Comparison of ENCODE assay signal across 9 cellular contexts in the genomic region with DNA sequence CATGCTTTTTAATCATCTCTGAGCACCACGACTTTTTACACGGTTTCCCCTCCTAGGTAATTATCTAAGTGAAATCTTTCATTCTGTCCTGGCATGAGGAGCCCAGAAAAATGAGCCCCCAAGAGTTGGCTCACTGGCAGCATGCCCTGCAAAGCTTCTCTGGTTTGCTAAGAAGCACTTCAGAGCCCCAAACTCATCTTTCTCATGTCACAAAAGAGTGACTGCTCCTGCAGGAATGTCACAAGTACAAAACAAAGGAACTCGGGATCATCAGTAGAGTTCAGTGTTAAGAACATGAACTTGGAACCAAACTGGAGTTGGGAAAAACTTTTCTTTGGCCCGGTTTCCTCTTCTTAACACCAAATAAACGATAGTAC.
DNase-seq lines count a peak whose midpoint lies in the region; ATAC-seq and TF ChIP-seq lines count a peak whose summit lies in the region.
"Had no signal": no experiment of that assay in that cellular context is flagged by ENCODE, and none has a peak within 500 bp of the region (broad histone marks: within the 10 kb centered on the region; RNA-seq: fewer than 3 reads in every experiment).

No MANE protein-coding gene starts in this region.

- no peaks in the 10 kb centered on the region for H3K9me3 ChIP-seq in muscle layer of duodenum (ENCODE audit: control insufficient read depth in 1 of 2, low read length in 2 of 2)

- H3K27me3 ChIP-seq in KMS-11 (ENCODE audit: insufficient read depth, low read depth): no peaks in the 10 kb centered on the region
- H3K27me3 ChIP-seq in muscle layer of duodenum (ENCODE audit: low read depth, low read length): no peaks in the 10 kb centered on the region

- H3K9ac ChIP-seq in KMS-11: peak overlapping the region; percentile 25; the same call in 1 of the 2 replicates

- TF ChIP-seq CTCF in AG04449 (IDR thresholded peaks at IDR 0.05; ENCODE audit: insufficient read depth, low read length, missing control alignments) (no peak), KMS-11 (conservative IDR thresholded peaks at IDR 0.05; ENCODE audit: low read depth, low read length) (no peak), choroid plexus epithelial cell (conservative IDR thresholded peaks at IDR 0.05; ENCODE audit: low read depth, low read length) (no peak)

- POLR2A ChIA-PET in AG04449 (lab: Yijun Ruan, JAX): no interaction called here

- H4K20me1 ChIP-seq in KMS-11 (ENCODE audit: insufficient read depth): no peaks in the 10 kb centered on the region

- H3K4me2 ChIP-seq in KMS-11: peak overlapping the region; percentile 86

- peak overlapping the region; percentile 63 for H3K4me3 ChIP-seq in AG04449 (ENCODE audit: low read depth, low read length)
- H3K4me3 ChIP-seq in KMS-11 (IDR thresholded peaks at IDR 0.05; ENCODE audit: insufficient read depth, low read depth, low read length): no peak overlapping the region
- H3K4me3 ChIP-seq in choroid plexus epithelial cell (ENCODE audit: low read depth, low read length): peak overlapping the region; percentile 55
- H3K4me3 ChIP-seq in muscle layer of duodenum (ENCODE audit: low read depth in 1 of 2, low read length in 2 of 2): peak overlapping the region; percentile 73 to 76

- CTCF ChIA-PET in AG04449 (lab: Yijun Ruan, JAX): interaction anchor here (0.7 to 2.3 kb wide), 10 partner anchors 8 to 436 kb away, joined by 3 to 11 read pairs (median 5); no protein-coding TSS in a partner anchor

- H3K36me3 ChIP-seq in KMS-11 (ENCODE audit: insufficient read depth): no peaks in the 10 kb centered on the region
- no peaks in the 10 kb centered on the region for H3K36me3 ChIP-seq in muscle layer of duodenum (ENCODE audit: control insufficient read depth in 1 of 2, insufficient read depth in 2 of 2, low read length in 2 of 2)

- no peak for ATAC-seq in HG03432 (IDR thresholded peaks at IDR 0.05; ENCODE audit: unreplicated experiment)
- no peak for ATAC-seq in esophagus mucosa

- no peak overlapping the region for H2AFZ ChIP-seq in KMS-11 (ENCODE audit: low read depth)

- DNase-seq in AG04449 (ENCODE audit: low read depth, low spot score): no peak
- DNase-seq in choroid plexus epithelial cell (ENCODE audit: low read depth): no peak
- no peak for DNase-seq in NCI-H2196 (lab: John Stamatoyannopoulos, UW; ENCODE audit: unreplicated experiment)
- DNase-seq in SHP77 treated with DMSO at 0.1 percent for 48 hours (lab: John Stamatoyannopoulos, UW): no peak

- H3K79me2 ChIP-seq in KMS-11 (ENCODE audit: insufficient read depth, low read depth): no peaks in the 10 kb centered on the region

- H3K27ac ChIP-seq in KMS-11 (peak overlapping the region; percentile 59), muscle layer of duodenum (ENCODE audit: low read length) (peak overlapping the region; percentile 68)
- H3K27ac ChIP-seq: epithelial cell of prostate had no signal

- H3K4me1 ChIP-seq in KMS-11 (ENCODE audit: low read depth, poor library complexity, severe bottlenecking) (peaks cover 81% of the 10 kb centered on the region), muscle layer of duodenum (ENCODE audit: control insufficient read depth in 1 of 2, insufficient read depth in 2 of 2, low read length in 2 of 2) (peaks cover 0 to 8% of the 10 kb centered on the region in 2 donors)
